In genomic region chr4:113452868-113453620, GRCh38 we compare ENCODE assay signal across 11 cellular contexts.
DNase-seq lines count a peak whose midpoint lies in the region; ATAC-seq, FAIRE-seq and TF ChIP-seq lines count a peak whose summit lies in the region.
"Had no signal": no experiment of that assay in that cellular context is flagged by ENCODE, and none has a peak within 500 bp of the region (broad histone marks: within the 10 kb centered on the region; RNA-seq: fewer than 3 reads in every experiment).

No MANE protein-coding gene starts in this region.

- H3K36me3 ChIP-seq in CD8-positive, alpha-beta T cell (ENCODE audit: insufficient read depth, low read length), result peaks cover 9% of the 10 kb centered on the region
- H3K36me3 ChIP-seq in HepG2 (replicated peaks in 1 of 2; ENCODE audit: control insufficient read depth in 1 of 2, insufficient read depth in 2 of 2, low read length in 2 of 2), result peaks cover 4 to 12% of the 10 kb centered on the region in 2 experiments; a peak in 2 of 5 replicates

- intact Hi-C loops in CD8-positive, alpha-beta T cell (cut with DNase I, micrococcal nuclease), result loop anchor here in 1 of 2 experiments (5.0 kb wide), 1 partner anchor 244 kb away; no protein-coding TSS in a partner anchor
- intact Hi-C loops in HepG2 (cut with micrococcal nuclease; ENCODE audit: unreplicated experiment), result no loop called here

- WGBS in HepG2 (ENCODE audit: low lambda C conversion rate), result 72% methylated on average over 4 of the region's 4 CpGs

- no peak overlapping the region for H3K9ac ChIP-seq in HepG2 (ENCODE audit: insufficient read depth, low read depth, low read length)

- in situ Hi-C loops in HepG2 (cut with HindIII; ENCODE audit: extremely low pct_ligation_motif_present, low pct_unique_long_range_greater_than_20kb), result no loop called here

- ATAC-seq in CD8-positive, alpha-beta T cell, result no peak
- no peak for ATAC-seq in HepG2
- no peak for ATAC-seq in GM21515 (IDR thresholded peaks at IDR 0.05; ENCODE audit: unreplicated experiment)

- H3K27me3 Mint-ChIP-seq in CD8-positive, alpha-beta T cell (ENCODE audit: low read depth), result no peaks in the 10 kb centered on the region
- H3K27me3 Mint-ChIP-seq: progenitor cell of endocrine pancreas had no signal

- H3K9me3 Mint-ChIP-seq in CD8-positive, alpha-beta T cell, result no peaks in the 10 kb centered on the region

- TF ChIP-seq CTCF in CD8-positive, alpha-beta T cell (IDR thresholded peaks at IDR 0.05), result no peak
- TF ChIP-seq CTCF in HepG2 (CRISPR knock-in tag; IDR thresholded peaks at IDR 0.05), result no peak

- no peaks in the 10 kb centered on the region for H4K20me1 ChIP-seq in HepG2 (ENCODE audit: insufficient read depth, low read length)

- TF ChIP-seq EP300 in HepG2 (IDR thresholded peaks at IDR 0.05; ENCODE audit: low read depth in 2 of 2, low read length in 2 of 2), result no peak
- TF ChIP-seq EP300 in HepG2 (CRISPR knock-in tag; IDR thresholded peaks at IDR 0.05; ENCODE audit: borderline replicate concordance), result no peak

- no peak for TF ChIP-seq POLR2A in HepG2 (IDR thresholded peaks at IDR 0.05; ENCODE audit: insufficient read depth in 1 of 2, low read depth in 2 of 2, low read length in 2 of 2)

- TF ChIP-seq RAD21 in HepG2 (CRISPR knock-in tag; IDR thresholded peaks at IDR 0.05), result no peak

- peak overlapping the region; percentile 5 for H3K27ac Mint-ChIP-seq in CD8-positive, alpha-beta T cell
- H3K27ac Mint-ChIP-seq: progenitor cell of endocrine pancreas had no signal

- BruUV-seq in HepG2 (replicated peaks; lab: Mats Ljungman, UMichigan), result no TSS peak

- H3K36me3 Mint-ChIP-seq in CD8-positive, alpha-beta T cell, result peaks cover 44% of the 10 kb centered on the region

- H3K4me1 Mint-ChIP-seq in CD8-positive, alpha-beta T cell (ENCODE audit: low read depth), result no peaks in the 10 kb centered on the region

- CTCF ChIA-PET in CD8-positive, alpha-beta T cell (lab: Charles Lee), result no interaction called here
- CTCF ChIA-PET in HepG2 (lab: Yijun Ruan, JAX; ENCODE audit: low intra/inter-chr PET ratio, low total read pairs), result no interaction called here

- H3K4me3 ChIP-seq in CD8-positive, alpha-beta T cell (ENCODE audit: low read depth, low read length), result no peak overlapping the region
- no peak overlapping the region for H3K4me3 ChIP-seq in HepG2 (replicated peaks in 1 of 3; ENCODE audit: insufficient read depth in 1 of 3, low read depth in 2 of 3, low read length in 3 of 3)

- H3K79me2 ChIP-seq in HepG2 (ENCODE audit: insufficient read depth, low read length), result no peaks in the 10 kb centered on the region

- no peak overlapping the region for H3K4me2 ChIP-seq in HepG2 (ENCODE audit: low read depth, low read length)

- no peak overlapping the region for H2AFZ ChIP-seq in HepG2 (ENCODE audit: low read length)

- FAIRE-seq in HTR-8/SVneo (lab: Jason Lieb, UNC), result peak; percentile 44
- no peak for FAIRE-seq in HepG2 (lab: Jason Lieb, UNC)

- H3K9me3 ChIP-seq in CD8-positive, alpha-beta T cell (ENCODE audit: low read length), result no peaks in the 10 kb centered on the region
- H3K9me3 ChIP-seq in HepG2 (ENCODE audit: low read length), result no peaks in the 10 kb centered on the region

- H3K4me1 ChIP-seq in CD8-positive, alpha-beta T cell (ENCODE audit: insufficient read depth, low read length), result no peaks in the 10 kb centered on the region
- peaks cover 8% of the 10 kb centered on the region for H3K4me1 ChIP-seq in HepG2 (ENCODE audit: insufficient read depth, low read length)

- no peaks in the 10 kb centered on the region for H3K27me3 ChIP-seq in CD8-positive, alpha-beta T cell (ENCODE audit: insufficient read depth, low read length)
- no peaks in the 10 kb centered on the region for H3K27me3 ChIP-seq in HepG2 (ENCODE audit: control insufficient read depth in 1 of 2, insufficient read depth in 2 of 2, low read length in 2 of 2)
- H3K27me3 ChIP-seq: dorsolateral prefrontal cortex had no signal

- POLR2A ChIA-PET in CD8-positive, alpha-beta T cell (lab: Charles Lee), result no interaction called here
- POLR2A ChIA-PET in HepG2 (lab: Yijun Ruan, JAX), result no interaction called here

- no peak overlapping the region for H3K4me3 Mint-ChIP-seq in CD8-positive, alpha-beta T cell

- no peak for DNase-seq in CD8-positive, alpha-beta T cell
- DNase-seq in HTR-8/SVneo (ENCODE audit: insufficient read length, low spot score) (no peak), astrocyte of the hippocampus (ENCODE audit: low read depth, low spot score) (peak; percentile 89), HepG2 (ENCODE audit: low spot score) (no peak), NCI-H2196 treated with DMSO at 0.1 percent for 48 hours (lab: John Stamatoyannopoulos, UW; ENCODE audit: unreplicated experiment) (no peak)
- DNase-seq in stimulated activated CD4-positive, alpha-beta T cell treated with anti-CD3 and anti-CD28 coated beads, Interleukin-15, amount 100 ng/mL, for 24 hours, result no peak
- no peak for DNase-seq in effector CD4-positive, alpha-beta T cell
- DNase-seq: dorsolateral prefrontal cortex, T1000 had no signal

- no peak overlapping the region for H3K27ac ChIP-seq in CD8-positive, alpha-beta T cell (ENCODE audit: low read depth, low read length)
- H3K27ac ChIP-seq in HepG2 (ENCODE audit: extremely low read length, insufficient read depth, low read length), result no peak overlapping the region

TF ChIP-seq in HepG2, 621 proteins besides CTCF, POLR2A, EP300 and RAD21:
- TF ChIP-seq TBX2 (CRISPR knock-in tag; IDR thresholded peaks at IDR 0.05; ENCODE audit: borderline replicate concordance), result no peak
- TF ChIP-seq, protein P1, sequence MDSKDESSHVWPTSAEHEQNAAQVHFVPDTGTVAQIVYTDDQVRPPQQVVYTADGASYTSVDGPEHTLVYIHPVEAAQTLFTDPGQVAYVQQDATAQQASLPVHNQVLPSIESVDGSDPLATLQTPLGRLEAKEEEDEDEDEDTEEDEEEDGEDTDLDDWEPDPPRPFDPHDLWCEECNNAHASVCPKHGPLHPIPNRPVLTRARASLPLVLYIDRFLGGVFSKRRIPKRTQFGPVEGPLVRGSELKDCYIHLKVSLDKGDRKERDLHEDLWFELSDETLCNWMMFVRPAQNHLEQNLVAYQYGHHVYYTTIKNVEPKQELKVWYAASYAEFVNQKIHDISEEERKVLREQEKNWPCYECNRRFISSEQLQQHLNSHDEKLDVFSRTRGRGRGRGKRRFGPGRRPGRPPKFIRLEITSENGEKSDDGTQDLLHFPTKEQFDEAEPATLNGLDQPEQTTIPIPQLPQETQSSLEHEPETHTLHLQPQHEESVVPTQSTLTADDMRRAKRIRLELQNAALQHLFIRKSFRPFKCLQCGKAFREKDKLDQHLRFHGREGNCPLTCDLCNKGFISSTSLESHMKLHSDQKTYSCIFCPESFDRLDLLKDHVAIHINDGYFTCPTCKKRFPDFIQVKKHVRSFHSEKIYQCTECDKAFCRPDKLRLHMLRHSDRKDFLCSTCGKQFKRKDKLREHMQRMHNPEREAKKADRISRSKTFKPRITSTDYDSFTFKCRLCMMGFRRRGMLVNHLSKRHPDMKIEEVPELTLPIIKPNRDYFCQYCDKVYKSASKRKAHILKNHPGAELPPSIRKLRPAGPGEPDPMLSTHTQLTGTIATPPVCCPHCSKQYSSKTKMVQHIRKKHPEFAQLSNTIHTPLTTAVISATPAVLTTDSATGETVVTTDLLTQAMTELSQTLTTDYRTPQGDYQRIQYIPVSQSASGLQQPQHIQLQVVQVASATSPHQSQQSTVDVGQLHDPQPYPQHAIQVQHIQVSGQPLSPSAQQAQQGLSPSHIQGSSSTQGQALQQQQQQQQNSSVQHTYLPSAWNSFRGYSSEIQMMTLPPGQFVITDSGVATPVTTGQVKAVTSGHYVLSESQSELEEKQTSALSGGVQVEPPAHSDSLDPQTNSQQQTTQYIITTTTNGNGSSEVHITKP (CRISPR knock-in tag; IDR thresholded peaks at IDR 0.05; ENCODE audit: low read depth), result 0 out of 2 replicates have a peak, but pooled peaks have one; percentile 60
